26 cellular contexts compared by ENCODE assay signal in the genomic region with DNA sequence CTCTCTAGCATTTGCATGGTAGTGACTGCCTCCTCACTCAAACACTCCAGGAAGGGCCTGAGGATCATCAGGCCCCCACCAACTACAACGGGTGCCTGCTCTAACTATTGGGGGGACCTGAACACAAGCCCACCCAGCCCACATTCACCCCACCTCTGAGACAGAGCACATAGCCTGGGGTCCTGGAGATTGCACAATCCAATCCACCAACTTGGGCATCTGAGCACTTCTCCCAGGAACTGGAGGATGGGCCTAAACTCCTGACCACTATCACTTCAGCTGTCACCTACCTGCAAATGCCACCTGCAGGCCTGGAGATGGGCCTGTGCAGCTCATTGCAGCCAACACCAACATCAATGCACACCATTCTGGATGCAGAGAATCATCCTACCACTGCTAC.
"Had no signal": no experiment of that assay in that cellular context is flagged by ENCODE, and none has a peak within 500 bp of the region (broad histone marks: within the 10 kb centered on the region; RNA-seq: fewer than 3 reads in every experiment).

No MANE protein-coding gene starts in this region.

- H3K4me1 ChIP-seq: foreskin keratinocyte, gastroesophageal sphincter, heart left ventricle, neural progenitor cell, prostate gland, right atrium auricular region, spleen, upper lobe of left lung, uterus had no signal

- H3K36me3 ChIP-seq: gastroesophageal sphincter, heart left ventricle, neural progenitor cell, prostate gland, right atrium auricular region, spleen, thoracic aorta, tibial nerve, upper lobe of left lung, uterus had no signal

- H3K9ac ChIP-seq: neural progenitor cell had no signal

- H3K4me2 ChIP-seq: hepatocyte, neural progenitor cell had no signal

- H2AFZ ChIP-seq: hepatocyte, neural progenitor cell had no signal

- H3K4me3 ChIP-seq: gastroesophageal sphincter, heart left ventricle, hepatocyte, lung, mucosa of descending colon, neural progenitor cell, prostate gland, right atrium auricular region, skin epidermis, spleen, thoracic aorta, tibial nerve, upper lobe of left lung, uterus had no signal

- H3K27me3 ChIP-seq: foreskin keratinocyte, gastroesophageal sphincter, heart left ventricle, hepatocyte, neural progenitor cell, right atrium auricular region, spleen, tibial nerve, upper lobe of left lung, uterus had no signal

- H3K36me3 Mint-ChIP-seq: neural progenitor cell; stimulated activated naive B cell treated with anti-CD40 and anti-IgM and Interleukin-4, amounts not matched to agents 10 μg/mL and 1 μg/mL and 100 μg/mL, for 72 hours had no signal

- FAIRE-seq: colon, kidney had no signal

- H3K79me2 ChIP-seq: hepatocyte had no signal

- H3K4me3 Mint-ChIP-seq: dendritic cell treated with granulocyte-macrophage colony-stimulating factor and Interleukin-4, amounts not matched to agents 40 ng/mL and 50 ng/mL, for 4 days; endodermal cell; mesothelial cell of epicardium; naive B cell; natural killer cell treated with Interleukin-12 subunit alpha and Interleukin-12 subunit beta and Interleukin-15 and Interleukin-18, amount 100 ng/mL, for 72 hours; neural progenitor cell; stimulated activated naive B cell treated with anti-CD40 and anti-IgM and Interleukin-4, amounts not matched to agents 10 μg/mL and 1 μg/mL and 100 μg/mL, for 72 hours; stimulated activated naive CD8-positive, alpha-beta T cell treated with anti-CD3 and anti-CD28 coated beads, Interleukin-15, Interleukin-2, amounts not matched to agents 100 ng/mL and 50 ng/mL, for 24 hours had no signal

- DNase-seq: effector CD8-positive, alpha-beta T cell; endodermal cell; foreskin keratinocyte; heart left ventricle; kidney; naive B cell; spleen; stimulated activated naive B cell treated with anti-CD40 and anti-IgM and Interleukin-4, amounts not matched to agents 10 μg/mL and 1 μg/mL and 100 μg/mL, for 72 hours; upper lobe of left lung; uterus had no signal

- H3K27ac ChIP-seq: epithelial cell of prostate, foreskin keratinocyte, gastroesophageal sphincter, heart left ventricle, hepatocyte, neural progenitor cell, prostate gland, right atrium auricular region, spleen, thoracic aorta, tibial nerve, uterus had no signal

- H3K4me1 Mint-ChIP-seq: endodermal cell; mesothelial cell of epicardium; naive B cell; neural progenitor cell; stimulated activated naive B cell treated with anti-CD40 and anti-IgM and Interleukin-4, amounts not matched to agents 10 μg/mL and 1 μg/mL and 100 μg/mL, for 72 hours had no signal

- H3K27ac Mint-ChIP-seq: dendritic cell treated with granulocyte-macrophage colony-stimulating factor and Interleukin-4, amounts not matched to agents 40 ng/mL and 50 ng/mL, for 4 days; endodermal cell; mesothelial cell of epicardium; natural killer cell treated with Interleukin-12 subunit alpha and Interleukin-12 subunit beta and Interleukin-15 and Interleukin-18, amount 100 ng/mL, for 72 hours; stimulated activated naive B cell treated with anti-CD40 and anti-IgM and Interleukin-4, amounts not matched to agents 10 μg/mL and 1 μg/mL and 100 μg/mL, for 72 hours; stimulated activated naive CD8-positive, alpha-beta T cell treated with anti-CD3 and anti-CD28 coated beads, Interleukin-15, Interleukin-2, amounts not matched to agents 100 ng/mL and 50 ng/mL, for 24 hours had no signal

- H3K9me3 ChIP-seq: prostate gland, uterus had no signal

- H3K27me3 Mint-ChIP-seq: dendritic cell treated with granulocyte-macrophage colony-stimulating factor and Interleukin-4, amounts not matched to agents 40 ng/mL and 50 ng/mL, for 4 days had no signal
